ENCODE assay signal across 11 cellular contexts in the genomic region with DNA sequence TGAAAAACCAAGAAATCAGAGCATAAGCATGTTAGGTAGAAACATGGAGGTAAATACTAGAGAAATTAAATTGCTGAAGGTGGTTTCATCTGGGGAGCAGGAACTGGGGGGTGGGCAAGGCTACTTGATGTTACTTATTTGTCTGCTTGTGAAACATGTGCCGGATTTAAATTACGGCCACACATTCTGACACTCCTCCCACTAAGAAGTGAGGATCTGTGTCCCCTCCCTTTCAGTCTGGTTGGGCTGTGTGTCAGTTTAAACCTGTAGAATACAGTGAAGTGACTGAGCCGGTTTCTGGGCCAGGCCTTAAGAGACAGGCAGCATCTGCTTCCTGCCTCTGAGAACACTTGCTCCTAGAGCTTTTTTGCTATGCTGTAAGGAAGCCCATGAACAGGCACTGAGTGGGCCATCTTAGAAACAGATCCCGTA. TPM values are rescaled to one million over a fixed set of nuclear protein-coding genes. Genes with fewer than 3 reads are reported as not detected.
DNase-seq lines count a peak whose midpoint lies in the region; ATAC-seq, FAIRE-seq and TF ChIP-seq lines count a peak whose summit lies in the region.
"Had no signal": no experiment of that assay in that cellular context is flagged by ENCODE, and none has a peak within 500 bp of the region (broad histone marks: within the 10 kb centered on the region; RNA-seq: fewer than 3 reads in every experiment).

No MANE protein-coding gene starts in this region.

- peaks cover 44% of the 10 kb centered on the region for H3K4me1 Mint-ChIP-seq in activated naive CD4-positive, alpha-beta T cell treated with anti-CD3 and anti-CD28 coated beads, Interleukin-2, amount 50 U/mL, for 24 hours
- H3K4me1 Mint-ChIP-seq in stimulated activated naive B cell treated with anti-CD40 and anti-IgM and Interleukin-4, amounts not matched to agents 10 μg/mL and 1 μg/mL and 100 μg/mL, for 72 hours, result peaks cover 33 to 52% of the 10 kb centered on the region in 2 donors

- no peak for ATAC-seq in stimulated activated naive B cell treated with anti-CD40 and anti-IgM and Interleukin-4, amounts not matched to agents 10 μg/mL and 1 μg/mL and 100 μg/mL, for 72 hours (replicated peaks)
- ATAC-seq in GM21515 (IDR thresholded peaks at IDR 0.05; ENCODE audit: unreplicated experiment), result no peak
- no peak for ATAC-seq in activated CD4-positive, CD25-positive, alpha-beta regulatory T cell treated with anti-CD3 and anti-CD28 coated beads, Interleukin-2, amount 50 U/mL, for 24 hours
- ATAC-seq: Panc1 had no signal

- no peaks in the 10 kb centered on the region for H3K27me3 ChIP-seq in bronchial epithelial cell (ENCODE audit: control insufficient read depth, insufficient read depth, low read length)

- FAIRE-seq in bronchial epithelial cell (lab: Jason Lieb, UNC), result no peak

- H3K36me3 ChIP-seq in bronchial epithelial cell (ENCODE audit: control insufficient read depth, insufficient read depth, low read length), result peaks cover 4% of the 10 kb centered on the region

- H3K36me3 Mint-ChIP-seq in activated naive CD4-positive, alpha-beta T cell treated with anti-CD3 and anti-CD28 coated beads, Interleukin-2, amount 50 U/mL, for 24 hours, result peaks cover 18% of the 10 kb centered on the region
- H3K36me3 Mint-ChIP-seq in stimulated activated naive B cell treated with anti-CD40 and anti-IgM and Interleukin-4, amounts not matched to agents 10 μg/mL and 1 μg/mL and 100 μg/mL, for 72 hours, result peaks cover 24 to 38% of the 10 kb centered on the region in 2 donors

- no peaks in the 10 kb centered on the region for H3K27me3 Mint-ChIP-seq in activated naive CD4-positive, alpha-beta T cell treated with anti-CD3 and anti-CD28 coated beads, Interleukin-2, amount 50 U/mL, for 24 hours
- no peaks in the 10 kb centered on the region for H3K27me3 Mint-ChIP-seq in stimulated activated naive B cell treated with anti-CD40 and anti-IgM and Interleukin-4, amounts not matched to agents 10 μg/mL and 1 μg/mL and 100 μg/mL, for 72 hours

- H3K4me3 ChIP-seq in bronchial epithelial cell (ENCODE audit: low read depth, low read length), result no peak overlapping the region

- TF ChIP-seq CTCF in bronchial epithelial cell (IDR thresholded peaks at IDR 0.05; ENCODE audit: insufficient read depth, low read length, severe bottlenecking), result no peak

- H3K27ac Mint-ChIP-seq in activated naive CD4-positive, alpha-beta T cell treated with anti-CD3 and anti-CD28 coated beads, Interleukin-2, amount 50 U/mL, for 24 hours, result peak overlapping the region; percentile 74
- peak overlapping the region; percentile 59 for H3K27ac Mint-ChIP-seq in stimulated activated naive B cell treated with anti-CD40 and anti-IgM and Interleukin-4, amounts not matched to agents 10 μg/mL and 1 μg/mL and 100 μg/mL, for 72 hours

- no peak for DNase-seq in activated naive CD4-positive, alpha-beta T cell treated with anti-CD3 and anti-CD28 coated beads, Interleukin-2, amount 50 U/mL, for 16 hours
- peak; percentile 90 for DNase-seq in OCI-M1 (lab: John Stamatoyannopoulos, UW)
- DNase-seq in bronchial epithelial cell (ENCODE audit: low read depth), result peak; percentile 58
- DNase-seq in stimulated activated naive B cell treated with anti-CD40 and anti-IgM and Interleukin-4, amounts not matched to agents 10 μg/mL and 1 μg/mL and 100 μg/mL, for 72 hours, result no peak
- no peak for DNase-seq in GOT3 (lab: John Stamatoyannopoulos, UW)
- DNase-seq: C1 segment of cervical spinal cord, caudate nucleus had no signal

- peak overlapping the region; percentile 43 for H3K4me3 Mint-ChIP-seq in activated naive CD4-positive, alpha-beta T cell treated with anti-CD3 and anti-CD28 coated beads, Interleukin-2, amount 50 U/mL, for 24 hours
- H3K4me3 Mint-ChIP-seq in stimulated activated naive B cell treated with anti-CD40 and anti-IgM and Interleukin-4, amounts not matched to agents 10 μg/mL and 1 μg/mL and 100 μg/mL, for 72 hours, result no peak overlapping the region

- H3K9me3 Mint-ChIP-seq in activated naive CD4-positive, alpha-beta T cell treated with anti-CD3 and anti-CD28 coated beads, Interleukin-2, amount 50 U/mL, for 24 hours, result no peaks in the 10 kb centered on the region
- H3K9me3 Mint-ChIP-seq in stimulated activated naive B cell treated with anti-CD40 and anti-IgM and Interleukin-4, amounts not matched to agents 10 μg/mL and 1 μg/mL and 100 μg/mL, for 72 hours, result no peaks in the 10 kb centered on the region

RNA-seq across cellular contexts. Expression of a gene that starts 2.3 kb away (rescaled TPM):
- 379 and 631 TPM in 2 replicates for total RNA-seq in bronchial epithelial cell

RNA-seq across cellular contexts. Expression of a gene that starts 29.3 kb away (rescaled TPM):
- 15.7 and 19.7 TPM in 2 replicates for total RNA-seq in bronchial epithelial cell

RNA-seq across cellular contexts. Expression of a gene that starts 29.9 kb away (rescaled TPM):
- total RNA-seq in bronchial epithelial cell, result 0.38 and 1.3 TPM in 2 replicates

Comparison
In these comparisons a context has a peak if more than half of its experiments do, and no peak if none do; other contexts are left out.
1. DNase-seq: peak in OCI-M1 (single experiment) and bronchial epithelial cell (single experiment); none in activated naive CD4-positive, alpha-beta T cell treated with anti-CD3 and anti-CD28 coated beads, Interleukin-2, amount 50 U/mL, for 16 hours (single experiment), stimulated activated naive B cell treated with anti-CD40 and anti-IgM and Interleukin-4, amounts not matched to agents 10 μg/mL and 1 μg/mL and 100 μg/mL, for 72 hours (single experiment) and GOT3 (single experiment).